Comparison of ENCODE assay signal across 16 cellular contexts in the genomic region with DNA sequence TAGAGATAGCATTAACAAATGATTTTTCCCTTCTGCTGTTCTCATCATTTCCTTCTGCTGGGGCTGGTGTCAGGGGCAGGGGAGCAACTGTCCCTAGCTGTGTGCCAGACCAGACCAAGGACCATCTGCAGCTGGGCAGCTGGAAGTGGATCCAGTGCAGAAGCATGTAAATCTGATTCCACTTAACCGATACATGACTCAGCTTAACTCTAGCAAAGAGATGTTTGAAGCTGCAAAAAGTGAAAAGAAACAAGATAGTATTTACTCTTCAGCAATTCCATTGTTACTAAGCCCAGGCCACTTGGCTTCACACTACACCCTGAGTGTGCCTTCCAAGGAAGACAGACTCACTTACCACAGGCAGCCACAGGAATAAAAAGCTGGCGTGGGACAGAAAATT.
DNase-seq lines count a peak whose midpoint lies in the region; ATAC-seq and TF ChIP-seq lines count a peak whose summit lies in the region.
"Had no signal": no experiment of that assay in that cellular context is flagged by ENCODE, and none has a peak within 500 bp of the region (broad histone marks: within the 10 kb centered on the region; RNA-seq: fewer than 3 reads in every experiment).

No MANE protein-coding gene starts in this region.

- peak overlapping the region; percentile 51 for H3K27ac Mint-ChIP-seq in neural crest cell (ENCODE audit: unreplicated experiment)
- H3K27ac Mint-ChIP-seq in naive thymus-derived CD8-positive, alpha-beta T cell: peak overlapping the region in 1 of 10 donors; percentile 16
- no peak overlapping the region for H3K27ac Mint-ChIP-seq in CD8-positive, alpha-beta memory T cell
- H3K27ac Mint-ChIP-seq: CD4-positive, CD25-positive, alpha-beta regulatory T cell had no signal

- no peak overlapping the region for H3K4me3 Mint-ChIP-seq in neural crest cell
- H3K4me3 Mint-ChIP-seq in naive thymus-derived CD8-positive, alpha-beta T cell: no peak overlapping the region
- no peak overlapping the region for H3K4me3 Mint-ChIP-seq in CD8-positive, alpha-beta memory T cell
- H3K4me3 Mint-ChIP-seq: CD4-positive, CD25-positive, alpha-beta regulatory T cell had no signal

- H3K4me1 Mint-ChIP-seq in neural crest cell: no peaks in the 10 kb centered on the region
- no peaks in the 10 kb centered on the region for H3K4me1 Mint-ChIP-seq in naive thymus-derived CD8-positive, alpha-beta T cell
- peaks cover 0 to 4% (median 0%) of the 10 kb centered on the region in 3 donors for H3K4me1 Mint-ChIP-seq in CD8-positive, alpha-beta memory T cell

- peaks cover 3% of the 10 kb centered on the region for H3K9me3 Mint-ChIP-seq in neural crest cell
- peaks cover 3 to 29% (median 16%) of the 10 kb centered on the region in 9 donors for H3K9me3 Mint-ChIP-seq in naive thymus-derived CD8-positive, alpha-beta T cell
- H3K9me3 Mint-ChIP-seq in CD8-positive, alpha-beta memory T cell: peaks cover 0 to 14% (median 4%) of the 10 kb centered on the region in 5 donors

- no TSS peak for BruUV-seq in PC-3 (replicated peaks; lab: Mats Ljungman, UMichigan)

- H3K27me3 Mint-ChIP-seq in neural crest cell (ENCODE audit: low read depth): no peaks in the 10 kb centered on the region
- peaks cover 0 to 7% (median 2%) of the 10 kb centered on the region in 5 donors for H3K27me3 Mint-ChIP-seq in naive thymus-derived CD8-positive, alpha-beta T cell
- peaks cover 4 to 10% of the 10 kb centered on the region in 2 donors for H3K27me3 Mint-ChIP-seq in CD8-positive, alpha-beta memory T cell

- no peak overlapping the region for H3K9ac ChIP-seq in PC-3 (ENCODE audit: low read length)

- no peaks in the 10 kb centered on the region for H3K9me2 ChIP-seq in PC-3 (replicated peaks; ENCODE audit: low read length)

- no peaks in the 10 kb centered on the region for H3K36me3 Mint-ChIP-seq in neural crest cell (ENCODE audit: low read depth)
- H3K36me3 Mint-ChIP-seq in naive thymus-derived CD8-positive, alpha-beta T cell: peaks cover 0 to 13% (median 6%) of the 10 kb centered on the region in 3 donors
- peaks cover 0 to 6% (median 0%) of the 10 kb centered on the region in 3 donors for H3K36me3 Mint-ChIP-seq in CD8-positive, alpha-beta memory T cell
- H3K36me3 Mint-ChIP-seq: brain; CD4-positive, CD25-positive, alpha-beta regulatory T cell had no signal

- H3F3A ChIP-seq in PC-3 (ENCODE audit: low read length, unreplicated experiment): no peaks in the 10 kb centered on the region

- H3K79me2 ChIP-seq in PC-3 (ENCODE audit: low read length): no peaks in the 10 kb centered on the region

- TF ChIP-seq CTCF in BJ (IDR thresholded peaks at IDR 0.05; ENCODE audit: insufficient read depth, low read depth, low read length) (no peak), neural crest cell (conservative IDR thresholded peaks at IDR 0.05) (no peak), PC-3 (conservative IDR thresholded peaks at IDR 0.05; ENCODE audit: low read depth, low read length) (no peak)

- H3K27me3 ChIP-seq in BJ (ENCODE audit: control insufficient read depth, insufficient read depth, low read length): no peaks in the 10 kb centered on the region; the same call in 1 of the 2 replicates
- no peaks in the 10 kb centered on the region for H3K27me3 ChIP-seq in PC-3 (ENCODE audit: low read length)
- H3K27me3 ChIP-seq in CD8-positive, alpha-beta memory T cell (ENCODE audit: insufficient read depth, low read length, poor library complexity, severe bottlenecking): no peaks in the 10 kb centered on the region
- H3K27me3 ChIP-seq: tibial artery had no signal

- no peaks in the 10 kb centered on the region for H3K9me3 ChIP-seq in PC-3 (ENCODE audit: low read length)
- no peaks in the 10 kb centered on the region for H3K9me3 ChIP-seq in CD8-positive, alpha-beta memory T cell (ENCODE audit: low read length)

- no peaks in the 10 kb centered on the region for H3K4me1 ChIP-seq in PC-3 (ENCODE audit: insufficient read depth, low read length)
- H3K4me1 ChIP-seq in CD8-positive, alpha-beta memory T cell (ENCODE audit: insufficient read depth, low read length): no peaks in the 10 kb centered on the region
- H3K4me1 ChIP-seq: tibial artery had no signal

- DNase-seq in BJ (ENCODE audit: low read depth) (peak; percentile 39), LHCN-M2 (ENCODE audit: low read depth) (peak; percentile 19), fibroblast of gingiva (ENCODE audit: low read depth) (peak; percentile 93), neural crest cell (ENCODE audit: low read depth, low spot score) (no peak), PC-3 (no peak), posterior vena cava (ENCODE audit: low spot score) (no peak)
- DNase-seq in naive thymus-derived CD8-positive, alpha-beta T cell: no peak
- no peak for DNase-seq in CD8-positive, alpha-beta memory T cell
- DNase-seq: activated effector memory CD4-positive, alpha-beta T cell treated with Interleukin-2 at 50 U/mL for 16 hours; CD4-positive, CD25-positive, alpha-beta regulatory T cell; NCI-H1048; NCI-H2227 treated with DMSO at 0.1 percent for 48 hours; posterior cingulate gyrus; tibial artery had no signal

- no peak overlapping the region for H2AFZ ChIP-seq in PC-3 (ENCODE audit: low read length)

- H4K20me1 ChIP-seq in PC-3 (ENCODE audit: low read length): no peaks in the 10 kb centered on the region

- intact Hi-C loops in PC-3 (cut with micrococcal nuclease) (no loop called here), posterior vena cava (cut with DNase I) (no loop called here)

- CTCF ChIA-PET in BJ (lab: Yijun Ruan, JAX) (interaction anchor here (0.7 to 1.2 kb wide), 5 partner anchors 8 to 24 kb away, joined by 3 to 9 read pairs (median 3); no protein-coding TSS in a partner anchor), PC-3 (lab: Charles Lee) (no interaction called here)
- CTCF ChIA-PET in CD8-positive, alpha-beta memory T cell (lab: Charles Lee): interaction anchor here (1.5 kb wide), 1 partner anchor 24 kb away, joined by 3 read pairs; no protein-coding TSS in a partner anchor

- H3K4me2 ChIP-seq in PC-3 (ENCODE audit: low read length): no peak overlapping the region

- POLR2A ChIA-PET in BJ (lab: Charles Lee) (no interaction called here), PC-3 (lab: Charles Lee; ENCODE audit: unreplicated experiment) (no interaction called here)
- POLR2A ChIA-PET in naive thymus-derived CD8-positive, alpha-beta T cell (lab: Charles Lee): no interaction called here
- POLR2A ChIA-PET in CD8-positive, alpha-beta memory T cell (lab: Charles Lee): no interaction called here

- H3K36me3 ChIP-seq in BJ (ENCODE audit: control insufficient read depth, insufficient read depth, low read length) (no peaks in the 10 kb centered on the region), PC-3 (ENCODE audit: low read depth, low read length) (no peaks in the 10 kb centered on the region)
- no peaks in the 10 kb centered on the region for H3K36me3 ChIP-seq in CD8-positive, alpha-beta memory T cell (ENCODE audit: insufficient read depth, low read length)
- H3K36me3 ChIP-seq: tibial artery had no signal

- H3K4me3 ChIP-seq in BJ (ENCODE audit: low read depth, low read length) (no peak overlapping the region), PC-3 (ENCODE audit: low read length) (no peak overlapping the region)
- no peak overlapping the region for H3K4me3 ChIP-seq in CD8-positive, alpha-beta memory T cell (ENCODE audit: low read length)
- H3K4me3 ChIP-seq: tibial artery had no signal

- no peak for ATAC-seq in PC-3
- no peak for ATAC-seq in naive thymus-derived CD8-positive, alpha-beta T cell

- H3K27ac ChIP-seq in PC-3 (ENCODE audit: low read length): no peak overlapping the region
- H3K27ac ChIP-seq in CD8-positive, alpha-beta memory T cell (ENCODE audit: low read depth, low read length): no peak overlapping the region
- H3K27ac ChIP-seq: tibial artery, VCaP had no signal

Comparison
In these comparisons a context has a peak if more than half of its experiments do, and no peak if none do; other contexts are left out.
1. DNase-seq: peak in BJ (single experiment), LHCN-M2 (single experiment) and fibroblast of gingiva (single experiment); none in neural crest cell (single experiment), PC-3 (single experiment), posterior vena cava (single experiment), naive thymus-derived CD8-positive, alpha-beta T cell (0 of 10) and CD8-positive, alpha-beta memory T cell (0 of 5).